7 cellular contexts compared by ENCODE assay signal in genomic region chr14:100709252-100709955, GRCh38. TPM values are rescaled to one million over a fixed set of nuclear protein-coding genes. Genes with fewer than 3 reads are reported as not detected.
DNase-seq lines count a peak whose midpoint lies in the region; ATAC-seq and TF ChIP-seq lines count a peak whose summit lies in the region.

No MANE protein-coding gene starts in this region.

- 8% methylated on average over 50 of the region's 50 CpGs for WGBS in right cardiac atrium
- WGBS in spleen, 5 donors, result 21 to 32% (median 25%) methylated on average over 43 to 50 of the region's 50 CpGs

- no peaks in the 10 kb centered on the region for H3K36me3 ChIP-seq in spleen

- no peak overlapping the region for H3K4me3 Mint-ChIP-seq in activated T-cell treated with anti-CD3 and anti-CD28 coated beads, Interleukin-2, amount 50 U/mL, for 4 hours

- H3K4me1 ChIP-seq in right cardiac atrium (ENCODE audit: control insufficient read depth, insufficient read depth, low read length) (no peaks in the 10 kb centered on the region), spleen (peaks cover 3 to 56% (median 33%) of the 10 kb centered on the region in 6 donors)

- H3K4me3 ChIP-seq in right cardiac atrium (ENCODE audit: low read length) (peak overlapping the region; percentile 23), spleen (peak overlapping the region in 2 of 8 donors; percentile 20 to 27)

- TF ChIP-seq CTCF in spleen (IDR thresholded peaks at IDR 0.05 in 8 of 11, conservative IDR thresholded peaks at IDR 0.05 in 3 of 11), result peak in 8 of 11 experiments; percentile 15 to 80 (median 43)

- ATAC-seq in activated T-cell treated with anti-CD3 and anti-CD28 coated beads, Interleukin-2, amount 50 U/mL, for 4 hours, result peak in 1 of 2 donors; percentile 66
- peak; percentile 30 to 60 for ATAC-seq in right cardiac atrium
- no peak for ATAC-seq in GM21717 (IDR thresholded peaks at IDR 0.05; ENCODE audit: unreplicated experiment)

- intact Hi-C loops in right cardiac atrium (cut with DNase I) (no loop called here), spleen (cut with DNase I; ENCODE audit: low total_unique reads) (no loop called here)

- H3K4me1 Mint-ChIP-seq in activated T-cell treated with anti-CD3 and anti-CD28 coated beads, Interleukin-2, amount 50 U/mL, for 4 hours (ENCODE audit: low read depth), result no peaks in the 10 kb centered on the region

- H3K9me3 Mint-ChIP-seq in activated T-cell treated with anti-CD3 and anti-CD28 coated beads, Interleukin-2, amount 50 U/mL, for 4 hours, result no peaks in the 10 kb centered on the region

- H3K27ac ChIP-seq in right cardiac atrium (ENCODE audit: low read length) (no peak overlapping the region), spleen (peak overlapping the region in 3 of 8 donors; percentile 21 to 44 (median 30))

- H3K9me3 ChIP-seq in right cardiac atrium (ENCODE audit: control insufficient read depth, low read length) (no peaks in the 10 kb centered on the region), spleen (no peaks in the 10 kb centered on the region)

- peak; percentile 43 for DNase-seq in GM19238 (ENCODE audit: insufficient read length, low spot score)
- peak; percentile 10 for DNase-seq in activated T-cell treated with anti-CD3 and anti-CD28 coated beads, Interleukin-2, amount 50 U/mL, for 4 hours
- DNase-seq in right cardiac atrium, result peak in 1 of 3 donors; percentile 73
- no peak for DNase-seq in spleen
- no peak for DNase-seq in NCI-H1694 treated with DMSO at 0.1 percent for 48 hours (lab: John Stamatoyannopoulos, UW)
- DNase-seq in HuH-7 (ENCODE audit: low spot score), result no peak

- H3K27me3 Mint-ChIP-seq in activated T-cell treated with anti-CD3 and anti-CD28 coated beads, Interleukin-2, amount 50 U/mL, for 4 hours (ENCODE audit: low read depth), result peaks cover 39% of the 10 kb centered on the region

- no peak for TF ChIP-seq POLR2A in spleen (IDR thresholded peaks at IDR 0.05)

- H3K36me3 Mint-ChIP-seq in activated T-cell treated with anti-CD3 and anti-CD28 coated beads, Interleukin-2, amount 50 U/mL, for 4 hours (ENCODE audit: insufficient read depth), result no peaks in the 10 kb centered on the region

- H3K27me3 ChIP-seq in right cardiac atrium (ENCODE audit: control insufficient read depth, insufficient read depth) (no peaks in the 10 kb centered on the region), spleen (replicated peaks in 1 of 7) (peaks cover 0 to 65% (median 7%) of the 10 kb centered on the region in 7 donors)

RNA-seq across cellular contexts. Expression of gene DLK1, which starts 17.3 kb away (rescaled TPM):
- under 1 TPM; 0.63 to 0.68 (median 0.63) TPM for total RNA-seq in activated T-cell treated with anti-CD3 and anti-CD28 coated beads, Interleukin-2, amount 50 U/mL, for 4 hours
- total RNA-seq in right cardiac atrium, result not detected
- 0.07 TPM for polyA plus RNA-seq in right cardiac atrium
- under 1 TPM in 3 of 7 donors, not detected in 4; 0.17 to 0.79 (median 0.38) TPM for total RNA-seq in spleen
- polyA plus RNA-seq in spleen, result not detected

Comparison
In these comparisons a context has a peak if more than half of its experiments do, and no peak if none do; other contexts are left out.
1. DNase-seq: peak in GM19238 (single experiment) and activated T-cell treated with anti-CD3 and anti-CD28 coated beads, Interleukin-2, amount 50 U/mL, for 4 hours (single experiment); none in spleen (single experiment), NCI-H1694 treated with DMSO at 0.1 percent for 48 hours (single experiment) and HuH-7 (single experiment).